8 cellular contexts compared by ENCODE assay signal in the genomic region with DNA sequence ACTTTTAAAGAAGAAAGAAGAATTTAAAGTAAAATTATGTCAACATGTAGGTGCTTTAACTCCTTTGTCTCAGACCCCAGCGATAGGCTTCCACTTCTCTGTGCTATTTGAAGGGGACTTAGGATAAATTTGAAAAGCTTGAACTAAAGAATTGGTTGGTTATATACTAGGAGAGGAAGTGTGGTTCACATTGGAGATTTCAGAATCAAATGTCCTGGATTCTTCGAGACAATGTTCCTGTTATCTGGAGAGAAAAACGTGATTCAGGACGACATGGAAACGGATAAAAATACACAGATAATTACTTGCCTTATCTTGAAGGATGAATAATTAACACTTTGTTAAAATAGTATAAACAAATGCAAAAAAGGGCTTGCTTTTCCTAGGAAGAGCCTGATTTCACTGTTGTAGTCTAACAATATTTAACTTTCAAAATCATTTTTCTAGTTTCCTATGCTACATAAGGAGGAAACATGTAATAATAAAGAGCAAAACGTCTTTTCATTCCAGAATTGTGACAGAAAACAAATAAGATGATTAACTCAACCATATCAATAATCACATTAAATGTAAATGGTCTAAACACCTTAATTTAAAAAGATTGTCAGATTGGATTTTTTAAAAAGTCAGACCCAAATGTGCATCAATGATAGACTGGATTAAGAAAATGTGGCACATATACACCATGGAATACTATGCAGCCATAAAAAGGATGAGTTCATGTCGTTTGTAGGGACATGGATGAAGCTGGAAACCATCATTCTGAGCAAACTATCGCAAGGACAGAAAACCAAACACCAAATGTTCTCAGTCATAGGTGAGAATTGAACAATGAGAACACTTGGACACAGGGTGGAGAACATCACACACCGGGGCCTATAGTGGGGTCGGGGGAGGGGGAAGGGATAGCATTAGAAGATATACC. TPM values are rescaled to one million over a fixed set of nuclear protein-coding genes. Genes with fewer than 3 reads are reported as not detected.
DNase-seq lines count a peak whose midpoint lies in the region; ATAC-seq and TF ChIP-seq lines count a peak whose summit lies in the region.

No MANE protein-coding gene starts in this region.

- peaks cover 30% of the 10 kb centered on the region for H3K36me3 Mint-ChIP-seq in activated naive CD4-positive, alpha-beta T cell treated with anti-CD3 and anti-CD28 coated beads, Interleukin-2, amount 10 ng/mL, durations not matched to agents 7 days and 5 days
- H3K36me3 Mint-ChIP-seq in type B pancreatic cell, result peaks cover 21% of the 10 kb centered on the region

- peak overlapping the region; percentile 99 for H3K4me3 Mint-ChIP-seq in activated naive CD4-positive, alpha-beta T cell treated with anti-CD3 and anti-CD28 coated beads, Interleukin-2, amount 10 ng/mL, durations not matched to agents 7 days and 5 days
- H3K4me3 Mint-ChIP-seq in type B pancreatic cell, result peak overlapping the region; percentile 100

- H3K27ac Mint-ChIP-seq in activated naive CD4-positive, alpha-beta T cell treated with anti-CD3 and anti-CD28 coated beads, Interleukin-2, amount 10 ng/mL, durations not matched to agents 7 days and 5 days, result peak overlapping the region; percentile 99
- peak overlapping the region; percentile 100 for H3K27ac Mint-ChIP-seq in type B pancreatic cell

- peaks cover 0 to 12% (median 10%) of the 10 kb centered on the region in 4 donors for H3K4me1 ChIP-seq in liver (ENCODE audit: control insufficient read depth in 4 of 4, insufficient read depth in 4 of 4, low read length in 3 of 4)

- peaks cover 10% of the 10 kb centered on the region for H3K9me3 Mint-ChIP-seq in activated naive CD4-positive, alpha-beta T cell treated with anti-CD3 and anti-CD28 coated beads, Interleukin-2, amount 10 ng/mL, durations not matched to agents 7 days and 5 days
- H3K9me3 Mint-ChIP-seq in type B pancreatic cell, result peaks cover 6% of the 10 kb centered on the region

- H3K27ac ChIP-seq in liver (ENCODE audit: low read depth in 1 of 2, low read length in 2 of 2), result peak overlapping the region; percentile 92 to 96

- no peak for ATAC-seq in HG02763 (IDR thresholded peaks at IDR 0.05; ENCODE audit: unreplicated experiment)

- peaks cover 45% of the 10 kb centered on the region for H3K4me1 Mint-ChIP-seq in activated naive CD4-positive, alpha-beta T cell treated with anti-CD3 and anti-CD28 coated beads, Interleukin-2, amount 10 ng/mL, durations not matched to agents 7 days and 5 days
- peaks cover 23% of the 10 kb centered on the region for H3K4me1 Mint-ChIP-seq in type B pancreatic cell (ENCODE audit: unreplicated experiment)

- H3K27me3 ChIP-seq in liver (ENCODE audit: control insufficient read depth in 4 of 4, insufficient read depth in 4 of 4, low read length in 3 of 4), result no peaks in the 10 kb centered on the region

- TF ChIP-seq CTCF in astrocyte of the cerebellum (IDR thresholded peaks at IDR 0.05; ENCODE audit: low read depth, low read length, missing control alignments) (no peak), liver (IDR thresholded peaks at IDR 0.05; ENCODE audit: low read depth, low read length, missing input control) (no peak), type B pancreatic cell (conservative IDR thresholded peaks at IDR 0.05) (no peak)

- H3K36me3 ChIP-seq in liver (ENCODE audit: control insufficient read depth in 4 of 4, insufficient read depth in 3 of 4, low read depth in 1 of 4, low read length in 3 of 4), result no peaks in the 10 kb centered on the region

- no peaks in the 10 kb centered on the region for H3K9me3 ChIP-seq in liver (ENCODE audit: control insufficient read depth in 4 of 4, low read length in 3 of 4)

- WGBS in liver, result 43% methylated on average over 10 of the region's 10 CpGs

- in situ Hi-C loops in astrocyte of the cerebellum (cut with HindIII; ENCODE audit: low sequenced_read_pairs), result no loop called here

- H3K4me3 ChIP-seq in astrocyte of the cerebellum (ENCODE audit: low read depth, low read length) (peak overlapping the region; percentile 94), liver (ENCODE audit: low read depth in 1 of 3, low read length in 3 of 3) (peak overlapping the region; percentile 63 to 98 (median 93))

- no peak for DNase-seq in activated naive CD4-positive, alpha-beta T cell treated with anti-CD3 and anti-CD28 coated beads, Interleukin-2, amount 10 ng/mL, durations not matched to agents 7 days and 5 days
- no peak for DNase-seq in activated naive CD4-positive, alpha-beta T cell (lab: John Stamatoyannopoulos, UW)
- DNase-seq in astrocyte of the cerebellum (ENCODE audit: low read depth), result no peak
- no peak for DNase-seq in type B pancreatic cell (ENCODE audit: extremely low spot score, unreplicated experiment)
- DNase-seq in NCI-H526 treated with DMSO at 0.1 percent for 48 hours (lab: John Stamatoyannopoulos, UW), result no peak
- DNase-seq in GOT3 (lab: John Stamatoyannopoulos, UW), result no peak

- TF ChIP-seq RAD21 in liver (IDR thresholded peaks at IDR 0.05), result no peak

- H3K9ac ChIP-seq in liver (ENCODE audit: low read depth in 1 of 2, low read length in 2 of 2), result peak overlapping the region; percentile 71 to 97

- CTCF ChIA-PET in activated naive CD4-positive, alpha-beta T cell treated with anti-CD3 and anti-CD28 coated beads, Interleukin-2, amount 10 ng/mL, durations not matched to agents 7 days and 5 days (lab: Charles Lee), result no interaction called here

- peaks cover 8% of the 10 kb centered on the region for H3K27me3 Mint-ChIP-seq in activated naive CD4-positive, alpha-beta T cell treated with anti-CD3 and anti-CD28 coated beads, Interleukin-2, amount 10 ng/mL, durations not matched to agents 7 days and 5 days
- H3K27me3 Mint-ChIP-seq in type B pancreatic cell, result peaks cover 6% of the 10 kb centered on the region

TF ChIP-seq in liver, 16 proteins besides CTCF, POLR2A, EP300 and RAD21:
- no peak for TF ChIP-seq EGR1 (IDR thresholded peaks at IDR 0.05; ENCODE audit: low read depth in 2 of 2)
- peak; percentile 51 for TF ChIP-seq TAF1 (conservative IDR thresholded peaks at IDR 0.05)

RNA-seq across cellular contexts. Expression of a gene that starts 0.7 kb away (rescaled TPM):
- total RNA-seq in liver (10 to 100 TPM; 11.7 to 18.7 TPM), type B pancreatic cell (ENCODE audit: low replicate concordance) (21.2 and 24.3 TPM in 2 replicates)
- 10 to 100 TPM; 10.9 to 16.3 TPM for polyA plus RNA-seq in liver

RNA-seq across cellular contexts. Expression of a gene that starts 35.4 kb away (rescaled TPM):
- total RNA-seq in liver (10 to 100 TPM in 1 of 2 donors, 1 to 10 TPM in 1; 7.8 to 18.0 TPM), type B pancreatic cell (ENCODE audit: low replicate concordance) (33.0 and 38.8 TPM in 2 replicates)
- polyA plus RNA-seq in liver, result 1 to 10 TPM; 1.4 to 3.8 TPM
